Comparison of ENCODE assay signal across 8 cellular contexts in genomic region chr12:46546634-46547273, GRCh38.
DNase-seq lines count a peak whose midpoint lies in the region; ATAC-seq, FAIRE-seq and TF ChIP-seq lines count a peak whose summit lies in the region.

No MANE protein-coding gene starts in this region.

- H4K20me1 ChIP-seq in K562 (replicated peaks; ENCODE audit: control insufficient read depth, insufficient read depth, low read length) = no peaks in the 10 kb centered on the region

- no peak; a peak in 1 of 4 replicates for TF ChIP-seq RAD21 in K562 (CRISPR knock-in tag; conservative IDR thresholded peaks at IDR 0.05 in 1 of 2, IDR thresholded peaks at IDR 0.05 in 1 of 2)

- H3K79me2 ChIP-seq in K562 (ENCODE audit: control insufficient read depth, insufficient read depth, low read length) = no peaks in the 10 kb centered on the region

- intact Hi-C loops in K562 (cut with micrococcal nuclease) (no loop called here), dorsolateral prefrontal cortex (cut with DNase I) (no loop called here)

- H2AFZ ChIP-seq in K562 (ENCODE audit: low read depth, low read length) = no peak overlapping the region

- H3K9me3 ChIP-seq in K562 (replicated peaks; ENCODE audit: control insufficient read depth, insufficient read depth, low read depth, low read length) = no peaks in the 10 kb centered on the region

- TF ChIP-seq CTCF in K562 (IDR thresholded peaks at IDR 0.05 in 2 of 3, conservative IDR thresholded peaks at IDR 0.05 in 1 of 3; ENCODE audit: insufficient read depth in 2 of 3, low read depth in 1 of 3, low read length in 3 of 3) (no peak), dorsolateral prefrontal cortex (IDR thresholded peaks at IDR 0.05 in 54 of 56, conservative IDR thresholded peaks at IDR 0.05 in 2 of 56; ENCODE audit: low read depth in 1 of 56, partially characterized antibody in 56 of 56) (no peak)

- no peak overlapping the region; the same call in 1 of the 2 replicates for H3K4me2 ChIP-seq in K562 (ENCODE audit: insufficient read depth, low read length)

- H3K27ac ChIP-seq in K562 (ENCODE audit: extremely low read depth, low read depth, low read length) (no peak overlapping the region; the same call in 2 of the 3 replicates), dorsolateral prefrontal cortex (no peak overlapping the region)

- H3K9ac ChIP-seq in K562 (ENCODE audit: insufficient read depth in 1 of 2, low read depth in 2 of 2, low read length in 2 of 2) = no peak overlapping the region

- 37% methylated on average over 2 of the region's 2 CpGs for WGBS in K562 (ENCODE audit: insufficient coverage, low coverage, missing lambda C conversion rate)

- no peaks in the 10 kb centered on the region for H3K27me3 ChIP-seq in K562 (ENCODE audit: control insufficient read depth in 2 of 2, insufficient read depth in 2 of 2, low read length in 2 of 2)
- H3K27me3 ChIP-seq in dorsolateral prefrontal cortex = no peaks in the 10 kb centered on the region

- TF ChIP-seq POLR2A in K562 (conservative IDR thresholded peaks at IDR 0.05) = no peak

- no TSS peak for BruUV-seq in K562 (replicated peaks; lab: Mats Ljungman, UMichigan)

- H3K4me1 ChIP-seq in K562 (replicated peaks in 1 of 2; ENCODE audit: control insufficient read depth in 2 of 2, insufficient read depth in 2 of 2, low read length in 2 of 2) = peaks cover 0 to 47% of the 10 kb centered on the region in 2 experiments; a peak in 4 of 5 replicates

- no peak overlapping the region for H3K4me3 ChIP-seq in K562
- no peak overlapping the region for H3K4me3 ChIP-seq in dorsolateral prefrontal cortex

- FAIRE-seq in K562 (lab: Jason Lieb, UNC) = peak; percentile 19

- no peak; the same call in 1 of the 2 replicates for TF ChIP-seq EP300 in K562 (IDR thresholded peaks at IDR 0.05; ENCODE audit: low read length)

- POLR2A ChIA-PET in K562 (lab: Yijun Ruan, JAX) (interaction anchor here (0.8 kb wide), 1 partner anchor 12 kb away, joined by 3 read pairs; no protein-coding TSS in a partner anchor), HEK293T (lab: Yijun Ruan, JAX) (no interaction called here)

- in situ Hi-C loops in K562 (cut with MboI) = no loop called here

- CTCF ChIA-PET in K562 (lab: Yijun Ruan, JAX; ENCODE audit: low intra/inter-chr PET ratio) = no interaction called here
- CTCF ChIA-PET in HEK293T (lab: Yijun Ruan, JAX) = no interaction called here

- H3K36me3 ChIP-seq in K562 (ENCODE audit: control insufficient read depth, insufficient read depth, low read length) = no peaks in the 10 kb centered on the region

- no peaks in the 10 kb centered on the region for H3K9me1 ChIP-seq in K562 (ENCODE audit: control insufficient read depth, insufficient read depth, low read length)

- DNase-seq in DMS53 (lab: John Stamatoyannopoulos, UW) (peak; percentile 49), K562 (ENCODE audit: extremely low read depth in 1 of 4, low spot score in 3 of 4) (peak in 1 of 4 experiments; percentile 31), dorsolateral prefrontal cortex (no peak), epidermal melanocyte (ENCODE audit: insufficient read length, low spot score) (no peak), A172 (ENCODE audit: low spot score) (no peak), HEK293T (ENCODE audit: extremely low spot score) (no peak)

- ATAC-seq in GM21360 (IDR thresholded peaks at IDR 0.05; ENCODE audit: unreplicated experiment) = peak; percentile 96
- ATAC-seq in HG03521 (IDR thresholded peaks at IDR 0.05; ENCODE audit: unreplicated experiment) = peak; percentile 87
- ATAC-seq in K562 = peak; percentile 47

TF ChIP-seq in K562, 482 proteins besides CTCF, POLR2A, EP300 and RAD21 (continues in another document):
- no peak for TF ChIP-seq PYGO2 (tag; IDR thresholded peaks at IDR 0.05)
- TF ChIP-seq KLF16 (IDR thresholded peaks at IDR 0.05) = no peak
- peak; percentile 16; the same call in 1 of the 2 replicates for TF ChIP-seq CREM (IDR thresholded peaks at IDR 0.05; ENCODE audit: low read depth)
- TF ChIP-seq ZNF143 (CRISPR knock-in tag; IDR thresholded peaks at IDR 0.05) = no peak
- TF ChIP-seq HNRNPL (IDR thresholded peaks at IDR 0.05; ENCODE audit: low read depth, low read length) = no peak
- TF ChIP-seq HDAC2 (IDR thresholded peaks at IDR 0.05) = peak; percentile 23; the same call in 1 of the 2 replicates
- TF ChIP-seq TCF3 (CRISPR knock-in tag; IDR thresholded peaks at IDR 0.05) = peak; percentile 44
- TF ChIP-seq SMARCE1 (IDR thresholded peaks at IDR 0.05) = no peak
- 0 out of 2 replicates have a peak, but pooled peaks have one; percentile 4 for TF ChIP-seq JUND (IDR thresholded peaks at IDR 0.05; ENCODE audit: borderline replicate concordance, low read depth, low read length)
- TF ChIP-seq JUND (tag; IDR thresholded peaks at IDR 0.05; ENCODE audit: borderline replicate concordance, low read depth, low read length) = no peak
- TF ChIP-seq SNRNP70 (optimal IDR thresholded peaks at IDR 0.05; ENCODE audit: low read depth, low read length) = no peak
- 0 out of 4 replicates have a peak, but pooled peaks of 1 of the 2 experiments have one; percentile 44 for TF ChIP-seq RCOR1 (IDR thresholded peaks at IDR 0.05; ENCODE audit: borderline replicate concordance in 1 of 2, low read depth in 2 of 2, low read length in 2 of 2)
- TF ChIP-seq RNF2 (IDR thresholded peaks at IDR 0.05) = peak; percentile 51; the same call in 1 of the 2 replicates
- 0 out of 2 replicates have a peak, but pooled peaks have one; percentile 9 for TF ChIP-seq ATF7 (IDR thresholded peaks at IDR 0.05)
- TF ChIP-seq HIVEP1 (CRISPR knock-in tag; IDR thresholded peaks at IDR 0.05) = no peak
- no peak for TF ChIP-seq ERF (CRISPR knock-in tag; IDR thresholded peaks at IDR 0.05)
- TF ChIP-seq EGR1 (conservative IDR thresholded peaks at IDR 0.05) = peak; percentile 88
- peak; percentile 67 for TF ChIP-seq MEIS2 (IDR thresholded peaks at IDR 0.05; ENCODE audit: partially characterized antibody)
- TF ChIP-seq CBFA2T3 (IDR thresholded peaks at IDR 0.05) = peak; percentile 47; the same call in 1 of the 2 replicates
- no peak for TF ChIP-seq POLR2AphosphoS2 (IDR thresholded peaks at IDR 0.05; ENCODE audit: low read length)

TF ChIP-seq in HEK293T, 16 proteins besides CTCF, POLR2A, EP300 and RAD21:
- TF ChIP-seq, protein P1, sequence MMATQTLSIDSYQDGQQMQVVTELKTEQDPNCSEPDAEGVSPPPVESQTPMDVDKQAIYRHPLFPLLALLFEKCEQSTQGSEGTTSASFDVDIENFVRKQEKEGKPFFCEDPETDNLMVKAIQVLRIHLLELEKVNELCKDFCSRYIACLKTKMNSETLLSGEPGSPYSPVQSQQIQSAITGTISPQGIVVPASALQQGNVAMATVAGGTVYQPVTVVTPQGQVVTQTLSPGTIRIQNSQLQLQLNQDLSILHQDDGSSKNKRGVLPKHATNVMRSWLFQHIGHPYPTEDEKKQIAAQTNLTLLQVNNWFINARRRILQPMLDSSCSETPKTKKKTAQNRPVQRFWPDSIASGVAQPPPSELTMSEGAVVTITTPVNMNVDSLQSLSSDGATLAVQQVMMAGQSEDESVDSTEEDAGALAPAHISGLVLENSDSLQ (IDR thresholded peaks at IDR 0.05) = no peak
- TF ChIP-seq TARDBP (IDR thresholded peaks at IDR 0.05) (no peak), HDGF (IDR thresholded peaks at IDR 0.05; ENCODE audit: borderline replicate concordance) (no peak), NFRKB (IDR thresholded peaks at IDR 0.05) (no peak), FOXK2 (IDR thresholded peaks at IDR 0.05) (no peak), ARNT (IDR thresholded peaks at IDR 0.05) (no peak), SP1 (IDR thresholded peaks at IDR 0.05) (no peak), BHLHE40 (IDR thresholded peaks at IDR 0.05; ENCODE audit: borderline replicate concordance) (no peak), FOXM1 (IDR thresholded peaks at IDR 0.05; ENCODE audit: borderline replicate concordance) (no peak), FOXA1 (IDR thresholded peaks at IDR 0.05) (no peak), CTBP1 (IDR thresholded peaks at IDR 0.05; ENCODE audit: borderline replicate concordance) (no peak), LEF1 (IDR thresholded peaks at IDR 0.05; ENCODE audit: borderline replicate concordance) (no peak), SUZ12 (IDR thresholded peaks at IDR 0.05) (no peak), ZNF384 (IDR thresholded peaks at IDR 0.05) (no peak), L3MBTL2 (conservative IDR thresholded peaks at IDR 0.05) (no peak), ELF4 (IDR thresholded peaks at IDR 0.05) (no peak)
